Comparison of ENCODE assay signal across 14 cellular contexts in genomic region chr11:68315581-68315920, GRCh38. TPM values are rescaled to one million over a fixed set of nuclear protein-coding genes. Genes with fewer than 3 reads are reported as not detected.
DNase-seq lines count a peak whose midpoint lies in the region; ATAC-seq and TF ChIP-seq lines count a peak whose summit lies in the region.
"Had no signal": no experiment of that assay in that cellular context is flagged by ENCODE, and none has a peak within 500 bp of the region (broad histone marks: within the 10 kb centered on the region; RNA-seq: fewer than 3 reads in every experiment).

No MANE protein-coding gene starts in this region.

- H3K4me3 ChIP-seq in PC-9, result peak overlapping the region; percentile 89; the same call in 1 of the 2 replicates
- peak overlapping the region in 1 of 2 donors; percentile 87 for H3K4me3 ChIP-seq in gastroesophageal sphincter
- H3K4me3 ChIP-seq in trophoblast cell (ENCODE audit: low read depth, low read length), result no peak overlapping the region

- no peaks in the 10 kb centered on the region for H3K9me3 Mint-ChIP-seq in CD4-positive, alpha-beta T cell
- H3K9me3 Mint-ChIP-seq: CD4-positive, CD25-positive, alpha-beta regulatory T cell; IgD-negative memory B cell had no signal

- H3K27me3 ChIP-seq in CD4-positive, alpha-beta T cell (ENCODE audit: control insufficient read depth, insufficient read depth, low read length), result no peaks in the 10 kb centered on the region
- H3K27me3 ChIP-seq in PC-9 (ENCODE audit: insufficient read depth, low read depth) (no peaks in the 10 kb centered on the region), gastroesophageal sphincter (no peaks in the 10 kb centered on the region), trophoblast cell (ENCODE audit: insufficient read depth, low read length) (no peaks in the 10 kb centered on the region)

- no peak overlapping the region for H2BK12ac ChIP-seq in trophoblast cell (ENCODE audit: low read length)

- CTCF ChIA-PET in CD4-positive, alpha-beta T cell (lab: Charles Lee), result no interaction called here
- CTCF ChIA-PET in PC-9 (lab: Charles Lee), result interaction anchor here (0.6 kb wide), 1 partner anchor 65 kb away, joined by 3 read pairs; no protein-coding TSS in a partner anchor

- H2BK5ac ChIP-seq in trophoblast cell (ENCODE audit: low read depth, low read length, poor library complexity), result no peak overlapping the region

- peak overlapping the region; percentile 42 for H3K4me3 Mint-ChIP-seq in CD4-positive, alpha-beta T cell
- H3K4me3 Mint-ChIP-seq: CD4-positive, CD25-positive, alpha-beta regulatory T cell had no signal

- no peak overlapping the region for H3K27ac ChIP-seq in CD4-positive, alpha-beta T cell (ENCODE audit: low read depth, low read length)
- H3K27ac ChIP-seq in PC-9 (peak overlapping the region; percentile 75), gastroesophageal sphincter (peak overlapping the region; percentile 89 to 92 (median 90)), trophoblast cell (ENCODE audit: low read depth, low read length) (no peak overlapping the region)

- BruUV-seq in PC-9 (replicated peaks; lab: Mats Ljungman, UMichigan), result no TSS peak

- no peak overlapping the region for H3K4ac ChIP-seq in trophoblast cell (ENCODE audit: low read depth, low read length)

- no peak overlapping the region for H4K12ac ChIP-seq in trophoblast cell (ENCODE audit: low read depth, low read length)

- ATAC-seq in CD4-positive, alpha-beta T cell (ENCODE audit: poor library complexity), result no peak
- ATAC-seq in gastroesophageal sphincter, result no peak
- ATAC-seq in GM21528 (IDR thresholded peaks at IDR 0.05; ENCODE audit: low FRiP score, unreplicated experiment), result no peak
- no peak for ATAC-seq in GM21717 (IDR thresholded peaks at IDR 0.05; ENCODE audit: unreplicated experiment)
- no peak for ATAC-seq in HG03460 (IDR thresholded peaks at IDR 0.05; ENCODE audit: unreplicated experiment)

- H3K79me2 ChIP-seq in PC-9 (ENCODE audit: low read depth) (peaks cover 73% of the 10 kb centered on the region), trophoblast cell (ENCODE audit: control insufficient read depth, insufficient read depth, low read length, poor library complexity) (peaks cover 8% of the 10 kb centered on the region)

- peak overlapping the region; percentile 96 for H3K4me2 ChIP-seq in PC-9
- H3K4me2 ChIP-seq in trophoblast cell (ENCODE audit: low read length), result peak overlapping the region; percentile 100

- H4K91ac ChIP-seq in trophoblast cell (ENCODE audit: low read depth, low read length), result no peak overlapping the region

- H3K9ac ChIP-seq in trophoblast cell (ENCODE audit: low read length), result no peak overlapping the region

- H4K8ac ChIP-seq in trophoblast cell (ENCODE audit: low read depth, low read length), result no peak overlapping the region

- no peak for DNase-seq in CD4-positive, alpha-beta T cell
- DNase-seq in PC-9, result peak in 1 of 2 experiments; percentile 49
- DNase-seq in trophoblast cell, result peak; percentile 68 to 80
- no peak for DNase-seq in cerebellar cortex (ENCODE audit: low spot score)
- DNase-seq: activated CD8-positive, alpha-beta memory T cell treated with anti-CD3 and anti-CD28 coated beads for 24 hours; CD4-positive, CD25-positive, alpha-beta regulatory T cell; NCI-H2107; stimulated activated CD4-positive, alpha-beta T cell treated with anti-CD3 and anti-CD28 coated beads, Interleukin-12 subunit alpha, Interleukin-12 subunit beta, amount 100 ng/mL, for 4 hours; stimulated activated naive CD4-positive, alpha-beta T cell had no signal

- H2AK5ac ChIP-seq in trophoblast cell (ENCODE audit: low read length), result no peak overlapping the region

- WGBS in gastroesophageal sphincter (ENCODE audit: low coverage in 1 of 2), 2 donors, result 66 to 78% methylated on average over 3 to 7 of the region's 10 CpGs
- no CpG with 5 or more reads among the region's 10 CpGs for WGBS in trophoblast cell (ENCODE audit: extremely low coverage, insufficient coverage, insufficient read length)

- H3K36me3 Mint-ChIP-seq in CD4-positive, alpha-beta T cell (ENCODE audit: low read depth), result no peaks in the 10 kb centered on the region
- H3K36me3 Mint-ChIP-seq: CD4-positive, CD25-positive, alpha-beta regulatory T cell; IgD-negative memory B cell had no signal

- no peak overlapping the region for H2BK120ac ChIP-seq in trophoblast cell (ENCODE audit: insufficient read depth, low read length, poor library complexity)

- H3K27me3 Mint-ChIP-seq in CD4-positive, alpha-beta T cell, result peaks cover 3% of the 10 kb centered on the region

- POLR2A ChIA-PET in CD4-positive, alpha-beta T cell (lab: Charles Lee), result no interaction called here
- POLR2A ChIA-PET in PC-9 (lab: Charles Lee; ENCODE audit: unreplicated experiment), result interaction anchor here (0.5 to 0.7 kb wide), 2 partner anchors 26 to 79 kb away, joined by 5 to 9 read pairs; no protein-coding TSS in a partner anchor

- peaks cover 44% of the 10 kb centered on the region for H3F3A ChIP-seq in PC-9 (ENCODE audit: insufficient read depth, low read depth)

- TF ChIP-seq CTCF in CD4-positive, alpha-beta T cell (IDR thresholded peaks at IDR 0.05), result no peak
- no peak for TF ChIP-seq CTCF in PC-9 (conservative IDR thresholded peaks at IDR 0.05)
- no peak for TF ChIP-seq CTCF in gastroesophageal sphincter (IDR thresholded peaks at IDR 0.05)

- H3K4me1 Mint-ChIP-seq in CD4-positive, alpha-beta T cell (ENCODE audit: low read depth), result peaks cover 30% of the 10 kb centered on the region

- H3K27ac Mint-ChIP-seq in CD4-positive, alpha-beta T cell, result no peak overlapping the region
- H3K27ac Mint-ChIP-seq: CD4-positive, CD25-positive, alpha-beta regulatory T cell; IgD-negative memory B cell had no signal

- H3K36me3 ChIP-seq in PC-9 (ENCODE audit: low read depth) (no peaks in the 10 kb centered on the region), gastroesophageal sphincter (no peaks in the 10 kb centered on the region), trophoblast cell (ENCODE audit: control insufficient read depth in 1 of 2, insufficient read depth in 2 of 2, low read length in 2 of 2) (peaks cover 0 to 1% of the 10 kb centered on the region in 2 experiments)

- peaks cover 26% of the 10 kb centered on the region for H4K20me1 ChIP-seq in PC-9 (ENCODE audit: insufficient read depth)

- H3K14ac ChIP-seq in trophoblast cell (ENCODE audit: low read length), result no peak overlapping the region

- H2AFZ ChIP-seq in PC-9 (no peak overlapping the region), trophoblast cell (ENCODE audit: insufficient read depth, low read length, poor library complexity) (no peak overlapping the region)

- no peak for TF ChIP-seq POLR2A in gastroesophageal sphincter (IDR thresholded peaks at IDR 0.05)

- H3K4me1 ChIP-seq in PC-9 (replicated peaks; ENCODE audit: insufficient read depth) (peaks cover 39% of the 10 kb centered on the region), gastroesophageal sphincter (peaks cover 0 to 71% (median 25%) of the 10 kb centered on the region in 3 donors), trophoblast cell (ENCODE audit: control insufficient read depth in 1 of 2, insufficient read depth in 2 of 2, low read length in 2 of 2) (peaks cover 21 to 25% of the 10 kb centered on the region in 2 experiments)

- H3K79me1 ChIP-seq in trophoblast cell (ENCODE audit: low read length), result peaks cover 5% of the 10 kb centered on the region

- H3K9me2 ChIP-seq in PC-9 (ENCODE audit: insufficient read depth), result no peaks in the 10 kb centered on the region

- H3K23ac ChIP-seq in trophoblast cell (ENCODE audit: low read length), result no peak overlapping the region

- intact Hi-C loops in CD4-positive, alpha-beta T cell (cut with DNase I, micrococcal nuclease), result no loop called here
- intact Hi-C loops in PC-9 (cut with micrococcal nuclease; ENCODE audit: unreplicated experiment), result loop anchor here (1.0 kb wide), 1 partner anchor 27 kb away; no protein-coding TSS in a partner anchor

- no peaks in the 10 kb centered on the region for H3K9me3 ChIP-seq in CD4-positive, alpha-beta T cell (ENCODE audit: control insufficient read depth, low read length)
- H3K9me3 ChIP-seq in PC-9 (ENCODE audit: insufficient read depth, low read depth), result no peaks in the 10 kb centered on the region
- no peaks in the 10 kb centered on the region for H3K9me3 ChIP-seq in gastroesophageal sphincter
- H3K9me3 ChIP-seq in trophoblast cell (ENCODE audit: insufficient read depth, low read depth, low read length), result no peaks in the 10 kb centered on the region

- TF ChIP-seq EP300 in gastroesophageal sphincter (IDR thresholded peaks at IDR 0.05), result no peak

- no peak overlapping the region for H3K18ac ChIP-seq in trophoblast cell (ENCODE audit: low read length)

RNA-seq across cellular contexts. Expression of gene LRP5, which starts 3.2 kb away (rescaled TPM):
- 1 to 10 TPM; 2.0 to 2.9 TPM for total RNA-seq in CD4-positive, alpha-beta T cell
- total RNA-seq in PC-9 (2021), result 112 and 129 TPM in 2 replicates
- 10 to 100 TPM; 32.6 to 68.9 (median 42.5) TPM for total RNA-seq in gastroesophageal sphincter
- 16.1 and 17.7 TPM in 2 replicates for polyA plus RNA-seq in trophoblast cell (2013)

RNA-seq across cellular contexts. Expression of gene C11orf24, which starts 43.8 kb away (rescaled TPM):
- total RNA-seq in CD4-positive, alpha-beta T cell, result 1 to 10 TPM; 8.0 to 8.5 TPM
- 27.2 and 37.7 TPM in 2 replicates for total RNA-seq in PC-9 (2021)
- total RNA-seq in gastroesophageal sphincter, result 10 to 100 TPM; 15.1 to 48.7 (median 26.0) TPM
- 50.4 and 51.7 TPM in 2 replicates for polyA plus RNA-seq in trophoblast cell (2013)

Comparison
In these comparisons a context has a peak if more than half of its experiments do, and no peak if none do; other contexts are left out.
1. DNase-seq: peak in trophoblast cell (2 of 2); none in CD4-positive, alpha-beta T cell (0 of 10) and cerebellar cortex (single experiment).
2. H3K27ac ChIP-seq: peak in PC-9 (single experiment) and gastroesophageal sphincter (4 of 4); none in CD4-positive, alpha-beta T cell (single experiment) and trophoblast cell (single experiment).
3. RNA of gene LRP5, which starts 3.2 kb away (total RNA-seq): 112 to 129 TPM in PC-9 and 32.6 to 68.9 TPM in gastroesophageal sphincter; 2.0 to 2.9 TPM in CD4-positive, alpha-beta T cell; every median in the first group is over 4 times any median in the second.